1 cellular context compared by ENCODE assay signal in the genomic region with DNA sequence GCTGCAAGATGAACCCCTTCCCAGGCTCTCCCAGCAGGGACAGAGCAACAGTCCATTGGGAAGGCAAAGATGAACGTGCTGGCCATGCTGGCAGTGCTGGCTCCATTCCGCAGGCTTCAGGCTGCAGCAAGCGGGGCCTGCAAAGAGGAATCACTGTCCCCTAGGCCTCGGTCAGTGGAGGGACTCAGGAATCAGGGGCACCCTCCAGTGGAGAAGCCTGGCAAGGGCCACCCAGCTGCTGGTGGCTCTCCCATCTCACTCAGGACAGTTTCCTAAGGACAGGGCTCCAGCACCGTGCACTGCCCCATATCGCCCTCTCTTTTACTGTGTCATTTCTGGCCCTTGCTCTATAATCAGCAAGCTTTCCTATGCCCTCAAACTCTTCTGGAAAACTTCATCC.
TF ChIP-seq lines count a peak whose summit lies in the region.

No MANE protein-coding gene starts in this region.

TF ChIP-seq in WTC11, 78 proteins besides CTCF, POLR2A, EP300 and RAD21:
- TF ChIP-seq, protein P1, sequence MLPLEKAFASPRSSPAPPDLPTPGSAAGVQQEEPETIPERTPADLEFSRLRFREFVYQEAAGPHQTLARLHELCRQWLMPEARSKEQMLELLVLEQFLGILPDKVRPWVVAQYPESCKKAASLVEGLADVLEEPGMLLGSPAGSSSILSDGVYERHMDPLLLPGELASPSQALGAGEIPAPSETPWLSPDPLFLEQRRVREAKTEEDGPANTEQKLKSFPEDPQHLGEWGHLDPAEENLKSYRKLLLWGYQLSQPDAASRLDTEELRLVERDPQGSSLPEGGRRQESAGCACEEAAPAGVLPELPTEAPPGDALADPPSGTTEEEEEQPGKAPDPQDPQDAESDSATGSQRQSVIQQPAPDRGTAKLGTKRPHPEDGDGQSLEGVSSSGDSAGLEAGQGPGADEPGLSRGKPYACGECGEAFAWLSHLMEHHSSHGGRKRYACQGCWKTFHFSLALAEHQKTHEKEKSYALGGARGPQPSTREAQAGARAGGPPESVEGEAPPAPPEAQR (CRISPR knock-in tag; IDR thresholded peaks at IDR 0.05), result no peak
- no peak for TF ChIP-seq OVOL2 (CRISPR knock-in tag; IDR thresholded peaks at IDR 0.05; ENCODE audit: borderline replicate concordance)
- TF ChIP-seq CREM (CRISPR knock-in tag; IDR thresholded peaks at IDR 0.05), result no peak
- no peak for TF ChIP-seq NFYB (CRISPR knock-in tag; conservative IDR thresholded peaks at IDR 0.05; ENCODE audit: low read depth)
- TF ChIP-seq, protein P2, sequence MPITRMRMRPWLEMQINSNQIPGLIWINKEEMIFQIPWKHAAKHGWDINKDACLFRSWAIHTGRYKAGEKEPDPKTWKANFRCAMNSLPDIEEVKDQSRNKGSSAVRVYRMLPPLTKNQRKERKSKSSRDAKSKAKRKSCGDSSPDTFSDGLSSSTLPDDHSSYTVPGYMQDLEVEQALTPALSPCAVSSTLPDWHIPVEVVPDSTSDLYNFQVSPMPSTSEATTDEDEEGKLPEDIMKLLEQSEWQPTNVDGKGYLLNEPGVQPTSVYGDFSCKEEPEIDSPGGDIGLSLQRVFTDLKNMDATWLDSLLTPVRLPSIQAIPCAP (CRISPR knock-in tag; IDR thresholded peaks at IDR 0.05), result no peak
- TF ChIP-seq, protein P3, sequence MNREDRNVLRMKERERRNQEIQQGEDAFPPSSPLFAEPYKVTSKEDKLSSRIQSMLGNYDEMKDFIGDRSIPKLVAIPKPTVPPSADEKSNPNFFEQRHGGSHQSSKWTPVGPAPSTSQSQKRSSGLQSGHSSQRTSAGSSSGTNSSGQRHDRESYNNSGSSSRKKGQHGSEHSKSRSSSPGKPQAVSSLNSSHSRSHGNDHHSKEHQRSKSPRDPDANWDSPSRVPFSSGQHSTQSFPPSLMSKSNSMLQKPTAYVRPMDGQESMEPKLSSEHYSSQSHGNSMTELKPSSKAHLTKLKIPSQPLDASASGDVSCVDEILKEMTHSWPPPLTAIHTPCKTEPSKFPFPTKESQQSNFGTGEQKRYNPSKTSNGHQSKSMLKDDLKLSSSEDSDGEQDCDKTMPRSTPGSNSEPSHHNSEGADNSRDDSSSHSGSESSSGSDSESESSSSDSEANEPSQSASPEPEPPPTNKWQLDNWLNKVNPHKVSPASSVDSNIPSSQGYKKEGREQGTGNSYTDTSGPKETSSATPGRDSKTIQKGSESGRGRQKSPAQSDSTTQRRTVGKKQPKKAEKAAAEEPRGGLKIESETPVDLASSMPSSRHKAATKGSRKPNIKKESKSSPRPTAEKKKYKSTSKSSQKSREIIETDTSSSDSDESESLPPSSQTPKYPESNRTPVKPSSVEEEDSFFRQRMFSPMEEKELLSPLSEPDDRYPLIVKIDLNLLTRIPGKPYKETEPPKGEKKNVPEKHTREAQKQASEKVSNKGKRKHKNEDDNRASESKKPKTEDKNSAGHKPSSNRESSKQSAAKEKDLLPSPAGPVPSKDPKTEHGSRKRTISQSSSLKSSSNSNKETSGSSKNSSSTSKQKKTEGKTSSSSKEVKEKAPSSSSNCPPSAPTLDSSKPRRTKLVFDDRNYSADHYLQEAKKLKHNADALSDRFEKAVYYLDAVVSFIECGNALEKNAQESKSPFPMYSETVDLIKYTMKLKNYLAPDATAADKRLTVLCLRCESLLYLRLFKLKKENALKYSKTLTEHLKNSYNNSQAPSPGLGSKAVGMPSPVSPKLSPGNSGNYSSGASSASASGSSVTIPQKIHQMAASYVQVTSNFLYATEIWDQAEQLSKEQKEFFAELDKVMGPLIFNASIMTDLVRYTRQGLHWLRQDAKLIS (CRISPR knock-in tag; IDR thresholded peaks at IDR 0.05; ENCODE audit: borderline replicate concordance), result no peak
- TF ChIP-seq, protein P4, sequence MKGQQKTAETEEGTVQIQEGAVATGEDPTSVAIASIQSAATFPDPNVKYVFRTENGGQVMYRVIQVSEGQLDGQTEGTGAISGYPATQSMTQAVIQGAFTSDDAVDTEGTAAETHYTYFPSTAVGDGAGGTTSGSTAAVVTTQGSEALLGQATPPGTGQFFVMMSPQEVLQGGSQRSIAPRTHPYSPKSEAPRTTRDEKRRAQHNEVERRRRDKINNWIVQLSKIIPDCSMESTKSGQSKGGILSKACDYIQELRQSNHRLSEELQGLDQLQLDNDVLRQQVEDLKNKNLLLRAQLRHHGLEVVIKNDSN (CRISPR knock-in tag; IDR thresholded peaks at IDR 0.05), result no peak
- TF ChIP-seq, protein P5, sequence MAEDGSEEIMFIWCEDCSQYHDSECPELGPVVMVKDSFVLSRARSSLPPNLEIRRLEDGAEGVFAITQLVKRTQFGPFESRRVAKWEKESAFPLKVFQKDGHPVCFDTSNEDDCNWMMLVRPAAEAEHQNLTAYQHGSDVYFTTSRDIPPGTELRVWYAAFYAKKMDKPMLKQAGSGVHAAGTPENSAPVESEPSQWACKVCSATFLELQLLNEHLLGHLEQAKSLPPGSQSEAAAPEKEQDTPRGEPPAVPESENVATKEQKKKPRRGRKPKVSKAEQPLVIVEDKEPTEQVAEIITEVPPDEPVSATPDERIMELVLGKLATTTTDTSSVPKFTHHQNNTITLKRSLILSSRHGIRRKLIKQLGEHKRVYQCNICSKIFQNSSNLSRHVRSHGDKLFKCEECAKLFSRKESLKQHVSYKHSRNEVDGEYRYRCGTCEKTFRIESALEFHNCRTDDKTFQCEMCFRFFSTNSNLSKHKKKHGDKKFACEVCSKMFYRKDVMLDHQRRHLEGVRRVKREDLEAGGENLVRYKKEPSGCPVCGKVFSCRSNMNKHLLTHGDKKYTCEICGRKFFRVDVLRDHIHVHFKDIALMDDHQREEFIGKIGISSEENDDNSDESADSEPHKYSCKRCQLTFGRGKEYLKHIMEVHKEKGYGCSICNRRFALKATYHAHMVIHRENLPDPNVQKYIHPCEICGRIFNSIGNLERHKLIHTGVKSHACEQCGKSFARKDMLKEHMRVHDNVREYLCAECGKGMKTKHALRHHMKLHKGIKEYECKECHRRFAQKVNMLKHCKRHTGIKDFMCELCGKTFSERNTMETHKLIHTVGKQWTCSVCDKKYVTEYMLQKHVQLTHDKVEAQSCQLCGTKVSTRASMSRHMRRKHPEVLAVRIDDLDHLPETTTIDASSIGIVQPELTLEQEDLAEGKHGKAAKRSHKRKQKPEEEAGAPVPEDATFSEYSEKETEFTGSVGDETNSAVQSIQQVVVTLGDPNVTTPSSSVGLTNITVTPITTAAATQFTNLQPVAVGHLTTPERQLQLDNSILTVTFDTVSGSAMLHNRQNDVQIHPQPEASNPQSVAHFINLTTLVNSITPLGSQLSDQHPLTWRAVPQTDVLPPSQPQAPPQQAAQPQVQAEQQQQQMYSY (CRISPR knock-in tag; IDR thresholded peaks at IDR 0.05), result no peak
- no peak for TF ChIP-seq MXD4 (CRISPR knock-in tag; IDR thresholded peaks at IDR 0.05; ENCODE audit: borderline replicate concordance)
- TF ChIP-seq, protein P6, sequence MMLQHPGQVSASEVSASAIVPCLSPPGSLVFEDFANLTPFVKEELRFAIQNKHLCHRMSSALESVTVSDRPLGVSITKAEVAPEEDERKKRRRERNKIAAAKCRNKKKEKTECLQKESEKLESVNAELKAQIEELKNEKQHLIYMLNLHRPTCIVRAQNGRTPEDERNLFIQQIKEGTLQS (CRISPR knock-in tag; conservative IDR thresholded peaks at IDR 0.05), result no peak
- no peak for TF ChIP-seq NFATC4 (CRISPR knock-in tag; IDR thresholded peaks at IDR 0.05)
TF ChIP-seq in WTC11: peak in this region for 0.
